In genomic region chr18:48711651-48712486, GRCh38 we compare ENCODE assay signal across 8 cellular contexts.
DNase-seq lines count a peak whose midpoint lies in the region; TF ChIP-seq lines count a peak whose summit lies in the region.

No MANE protein-coding gene starts in this region.

- TF ChIP-seq POLR2A in NB4 (IDR thresholded peaks at IDR 0.05; ENCODE audit: extremely low read depth, insufficient read length), result no peak
- TF ChIP-seq POLR2A in tibial nerve (IDR thresholded peaks at IDR 0.05), result no peak

- H3K4me3 Mint-ChIP-seq in brain, result no peak overlapping the region

- H3K27me3 ChIP-seq in tibial nerve, result no peaks in the 10 kb centered on the region

- no peaks in the 10 kb centered on the region for H3K27me3 Mint-ChIP-seq in brain

- H3K27ac Mint-ChIP-seq in brain, result peak overlapping the region in 4 of 5 experiments; percentile 40 to 62 (median 46)

- H3K4me1 ChIP-seq in tibial nerve, result peaks cover 0 to 48% (median 22%) of the 10 kb centered on the region in 4 donors

- WGBS in tibial nerve, 2 donors, result 55 to 62% methylated on average over 15 of the region's 15 CpGs

- H3K36me3 Mint-ChIP-seq in brain, result peaks cover 15% of the 10 kb centered on the region

- H3K27ac ChIP-seq in tibial nerve, result peak overlapping the region in 1 of 4 donors; percentile 25

- H3K4me3 ChIP-seq in NB4 (ENCODE audit: low read depth, low read length) (no peak overlapping the region), tibial nerve (no peak overlapping the region)

- peak in 1 of 2 donors; percentile 11 for TF ChIP-seq EP300 in tibial nerve (IDR thresholded peaks at IDR 0.05)

- peaks cover 0 to 8% (median 0%) of the 10 kb centered on the region in 3 donors for H3K36me3 ChIP-seq in tibial nerve

- DNase-seq in stimulated activated CD4-positive, alpha-beta T cell treated with anti-CD3 and anti-CD28 coated beads, Interleukin-15, amount 100 ng/mL, for 24 hours, result peak; percentile 10
- no peak for DNase-seq in stimulated activated CD4-positive, alpha-beta T cell treated with anti-CD3 and anti-CD28 coated beads, Interleukin-4, amount 100 ng/mL, for 4 hours
- DNase-seq in NB4 (ENCODE audit: low read depth) (peak; percentile 39), iPS-NIHi7 (ENCODE audit: extremely low spot score) (peak; percentile 73), tibial nerve (ENCODE audit: low spot score in 2 of 2) (no peak), T1000 (lab: John Stamatoyannopoulos, UW) (no peak)
- no peak for DNase-seq in NK-92 treated with Interleukin-12 subunit alpha and Interleukin-12 subunit beta, amount 100 ng/mL, for 24 hours (lab: John Stamatoyannopoulos, UW)

- no peaks in the 10 kb centered on the region for H3K9me3 ChIP-seq in tibial nerve

- peaks cover 48% of the 10 kb centered on the region for H3K4me1 Mint-ChIP-seq in brain

- H3K9me3 Mint-ChIP-seq in brain, result peaks cover 0 to 8% (median 2%) of the 10 kb centered on the region in 5 experiments

- TF ChIP-seq CTCF in NB4 (IDR thresholded peaks at IDR 0.05; ENCODE audit: low read depth, low read length), result peak; percentile 30
- peak; percentile 71 to 77 for TF ChIP-seq CTCF in brain (conservative IDR thresholded peaks at IDR 0.05)
- peak; percentile 28 to 67 (median 48) for TF ChIP-seq CTCF in tibial nerve (IDR thresholded peaks at IDR 0.05)

Comparison
In these comparisons a context has a peak if more than half of its experiments do, and no peak if none do; other contexts are left out.
1. DNase-seq: peak in stimulated activated CD4-positive, alpha-beta T cell treated with anti-CD3 and anti-CD28 coated beads, Interleukin-15, amount 100 ng/mL, for 24 hours (single experiment), NB4 (single experiment) and iPS-NIHi7 (single experiment); none in stimulated activated CD4-positive, alpha-beta T cell treated with anti-CD3 and anti-CD28 coated beads, Interleukin-4, amount 100 ng/mL, for 4 hours (0 of 2), tibial nerve (0 of 2), NK-92 treated with Interleukin-12 subunit alpha and Interleukin-12 subunit beta, amount 100 ng/mL, for 24 hours (single experiment) and T1000 (single experiment).
2. Peak in every context shown above with its lines, with median percentiles within 50 percentile points of each other: CTCF ChIP-seq.